In the genomic region with DNA sequence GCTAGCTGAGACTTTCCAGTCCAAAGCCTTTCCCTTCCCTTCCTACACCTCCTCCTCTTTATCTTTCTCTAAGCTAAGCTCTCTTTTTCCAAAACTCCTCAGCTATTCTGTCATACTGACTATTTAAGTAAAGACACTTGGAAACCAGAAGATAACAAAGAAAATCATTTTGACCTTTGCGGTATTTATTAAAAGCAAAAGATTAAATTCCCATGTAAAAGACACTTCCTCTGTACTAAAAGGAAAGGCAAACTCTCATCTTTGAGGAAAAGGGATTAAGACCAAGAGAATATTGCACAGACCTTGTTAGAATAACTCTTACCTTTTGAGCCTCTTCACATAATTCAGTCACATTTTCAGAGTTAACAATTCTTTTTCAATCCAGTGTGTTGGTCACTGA, we compare ENCODE assay signal across 22 cellular contexts. TPM values are rescaled to one million over a fixed set of nuclear protein-coding genes. Genes with fewer than 3 reads are reported as not detected.
"Had no signal": no experiment of that assay in that cellular context is flagged by ENCODE, and none has a peak within 500 bp of the region (broad histone marks: within the 10 kb centered on the region; RNA-seq: fewer than 3 reads in every experiment).

No MANE protein-coding gene starts in this region.

- FAIRE-seq: RCC 7860 had no signal

- H3K4me2 ChIP-seq: SK-N-SH had no signal

- H3K36me3 ChIP-seq: MG63 had no signal

- H3K9me3 ChIP-seq: MG63, SK-N-SH had no signal

- H3K4me3 ChIP-seq: MG63 had no signal

- DNase-seq: Karpas-422, KG1, MG63, NCI-H1092, NCI-H1105 treated with DMSO at 0.1 percent for 48 hours, NCI-H1417 treated with DMSO at 0.1 percent for 48 hours, NCI-H146, NCI-H1694 treated with DMSO at 0.1 percent for 48 hours, NCI-H1930, NCI-H2081, NCI-H2171, NCI-H226, NCI-H446, NCI-H510A, NCI-H524 treated with DMSO at 0.1 percent for 48 hours, NCI-H69, NCI-H774, RPMI8226, SHP77, SK-N-SH had no signal

- H3K9ac ChIP-seq: SK-N-SH had no signal

RNA-seq across cellular contexts. Expression of gene ST8SIA6, which starts 15.8 kb away (rescaled TPM):
- total RNA-seq: HT-29 had no signal
